Comparison of ENCODE assay signal across 8 cellular contexts in the genomic region with DNA sequence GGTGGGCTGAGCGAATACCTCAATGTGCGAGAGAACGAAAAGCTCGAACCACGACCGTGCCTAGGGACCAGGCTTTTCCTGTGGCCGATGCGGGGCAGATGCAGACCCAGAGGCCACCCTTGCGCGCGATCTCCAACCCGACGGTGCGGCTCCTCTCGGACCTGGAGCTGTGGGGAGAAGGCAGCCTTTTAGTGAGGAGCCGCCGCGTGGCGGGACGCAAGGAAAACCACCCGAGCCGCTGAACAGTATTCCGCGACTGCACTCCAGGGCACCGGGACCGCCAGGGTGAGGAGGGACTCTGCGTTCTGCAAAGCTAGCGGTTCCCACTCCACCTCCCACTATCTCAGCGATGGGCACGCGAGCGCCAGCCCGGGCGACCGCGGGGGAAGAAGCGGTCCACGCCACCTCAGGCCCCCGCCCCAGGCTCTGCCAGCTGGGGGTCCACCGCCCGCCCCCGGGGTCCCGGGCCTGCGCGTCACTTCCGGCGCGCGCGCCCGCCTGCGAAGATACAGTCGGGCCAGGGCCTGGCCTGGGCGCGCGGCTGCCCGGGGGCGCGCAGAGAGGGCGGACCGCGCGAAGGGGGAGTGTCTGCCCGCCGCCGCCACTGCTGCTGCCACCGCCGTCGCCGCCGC.
DNase-seq lines count a peak whose midpoint lies in the region; ATAC-seq and TF ChIP-seq lines count a peak whose summit lies in the region.

No MANE protein-coding gene starts in this region.

- H3F3A ChIP-seq in PC-9 (ENCODE audit: insufficient read depth, low read depth) = 0 out of 2 replicates have a peak, but pooled peaks cover 5% of the 10 kb centered on the region

- H3K27ac Mint-ChIP-seq in naive thymus-derived CD8-positive, alpha-beta T cell = peak overlapping the region; percentile 70 to 94 (median 90)

- peak overlapping the region; percentile 81 for H3K9ac ChIP-seq in HUES6 (ENCODE audit: low read length)

- H3K9me3 ChIP-seq in HUES6 (ENCODE audit: control insufficient read depth, insufficient read depth, low read depth, low read length) = peaks cover 3% of the 10 kb centered on the region; the same call in 1 of the 2 replicates
- H3K9me3 ChIP-seq in PC-9 (ENCODE audit: insufficient read depth, low read depth) = no peaks in the 10 kb centered on the region

- peak; percentile 91 for ATAC-seq in GM21423 (IDR thresholded peaks at IDR 0.05; ENCODE audit: unreplicated experiment)
- ATAC-seq in naive thymus-derived CD8-positive, alpha-beta T cell = peak; percentile 86 to 90

- H3K4me3 Mint-ChIP-seq in naive thymus-derived CD8-positive, alpha-beta T cell = peak overlapping the region; percentile 77 to 92 (median 88)

- H3K9me3 Mint-ChIP-seq in naive thymus-derived CD8-positive, alpha-beta T cell = no peaks in the 10 kb centered on the region

- peaks cover 5% of the 10 kb centered on the region; the same call in 1 of the 2 replicates for H3K4me1 ChIP-seq in HUES6 (ENCODE audit: control insufficient read depth, insufficient read depth, low read length)
- H3K4me1 ChIP-seq in PC-9 (replicated peaks; ENCODE audit: insufficient read depth) = peaks cover 18% of the 10 kb centered on the region

- TF ChIP-seq CTCF in PC-9 (conservative IDR thresholded peaks at IDR 0.05) = no peak

- no peaks in the 10 kb centered on the region for H3K27me3 ChIP-seq in HUES6 (ENCODE audit: control insufficient read depth, insufficient read depth, low read length)
- H3K27me3 ChIP-seq in PC-9 (ENCODE audit: insufficient read depth, low read depth) = no peaks in the 10 kb centered on the region

- H3K4me1 Mint-ChIP-seq in naive thymus-derived CD8-positive, alpha-beta T cell = peaks cover 8 to 20% (median 13%) of the 10 kb centered on the region in 4 donors

- peak overlapping the region; percentile 97 for H2AFZ ChIP-seq in PC-9

- DNase-seq in DMS 273 treated with DMSO at 0.1 percent for 48 hours (lab: John Stamatoyannopoulos, UW) (peak; percentile 72), PC-9 (peak; percentile 48 to 70), activated T-helper 1 cell treated with Interleukin-2 at 50 U/mL for 16 hours (ENCODE audit: low read depth) (peak; percentile 60), fibroblast of gingiva (ENCODE audit: low read depth) (peak; percentile 79)
- peak; percentile 62 to 86 (median 80) for DNase-seq in naive thymus-derived CD8-positive, alpha-beta T cell
- DNase-seq in stimulated activated naive CD4-positive, alpha-beta T cell (lab: John Stamatoyannopoulos, UW) = peak; percentile 51 to 84 (median 65)

- no peaks in the 10 kb centered on the region for H4K20me1 ChIP-seq in PC-9 (ENCODE audit: insufficient read depth)

- intact Hi-C loops in PC-9 (cut with micrococcal nuclease; ENCODE audit: unreplicated experiment) = loop anchor here (10.0 kb wide), 1 partner anchor 217 kb away; no protein-coding TSS in a partner anchor

- H3K36me3 ChIP-seq in HUES6 (ENCODE audit: control insufficient read depth, insufficient read depth, low read length) = peaks cover 2% of the 10 kb centered on the region; the same call in 1 of the 2 replicates
- no peaks in the 10 kb centered on the region for H3K36me3 ChIP-seq in PC-9 (ENCODE audit: low read depth)

- no peaks in the 10 kb centered on the region for H3K27me3 Mint-ChIP-seq in naive thymus-derived CD8-positive, alpha-beta T cell

- H3K4me2 ChIP-seq in PC-9 = peak overlapping the region; percentile 79

- BruUV-seq in PC-9 (replicated peaks; lab: Mats Ljungman, UMichigan) = no TSS peak

- no peaks in the 10 kb centered on the region for H3K9me2 ChIP-seq in PC-9 (ENCODE audit: insufficient read depth)

- peaks cover 22% of the 10 kb centered on the region for H3K79me2 ChIP-seq in PC-9 (ENCODE audit: low read depth)

- CTCF ChIA-PET in PC-9 (lab: Charles Lee) = no interaction called here

- no peaks in the 10 kb centered on the region for H3K36me3 Mint-ChIP-seq in naive thymus-derived CD8-positive, alpha-beta T cell

- peak overlapping the region; percentile 76 for H3K27ac ChIP-seq in HUES6 (ENCODE audit: low read depth, low read length)
- H3K27ac ChIP-seq in PC-9 = peak overlapping the region; percentile 29; the same call in 1 of the 2 replicates

- POLR2A ChIA-PET in PC-9 (lab: Charles Lee; ENCODE audit: unreplicated experiment) = no interaction called here
- POLR2A ChIA-PET in naive thymus-derived CD8-positive, alpha-beta T cell (lab: Charles Lee) = interaction anchor here (1.1 to 3.5 kb wide), 3 partner anchors 13 to 402 kb away, joined by 3 to 15 read pairs (median 10); partner anchors contain the start of gene PRKACB

- peak overlapping the region; percentile 99 for H3K4me3 ChIP-seq in HUES6 (ENCODE audit: low read depth, low read length)
- H3K4me3 ChIP-seq in PC-9 = peak overlapping the region; percentile 82

Comparison
In these comparisons a context has a peak if more than half of its experiments do, and no peak if none do; other contexts are left out.
1. Peak in every context shown above with its lines: DNase-seq, ATAC-seq, H3K4me3 ChIP-seq and H3K27ac ChIP-seq.